ENCODE assay signal across 8 cellular contexts in the genomic region with DNA sequence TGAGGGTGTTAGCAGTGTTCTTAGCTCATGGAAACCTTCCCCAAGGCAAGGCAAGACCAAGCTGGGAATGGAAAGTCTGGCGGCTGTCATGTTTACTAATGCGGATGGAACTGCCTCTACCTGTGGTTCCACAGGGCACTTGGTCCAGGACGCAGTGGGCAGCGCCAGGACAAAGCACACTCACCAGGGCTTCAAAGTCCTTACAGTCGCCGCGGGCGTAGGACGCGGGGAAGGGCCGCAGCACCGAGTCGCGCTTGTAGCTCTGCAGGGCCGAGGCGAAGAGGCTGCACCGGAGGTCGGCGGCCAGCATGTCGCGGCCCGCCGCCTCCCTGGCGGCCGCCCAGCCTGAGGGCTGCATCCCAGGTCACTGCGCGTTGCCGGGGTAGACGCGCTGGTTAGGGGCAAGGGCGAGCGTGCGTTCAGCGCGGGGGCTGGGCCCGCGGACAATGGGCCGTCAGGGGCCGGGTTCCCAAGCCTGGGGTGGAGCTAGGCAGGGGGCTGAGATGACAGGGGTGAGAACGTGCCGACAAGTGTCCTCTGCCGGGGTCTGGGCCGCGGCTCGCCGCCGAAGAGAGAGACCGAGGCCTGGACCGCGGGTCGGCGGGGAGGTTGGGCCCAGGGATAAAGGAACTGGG. TPM values are rescaled to one million over a fixed set of nuclear protein-coding genes. Genes with fewer than 3 reads are reported as not detected.
DNase-seq lines count a peak whose midpoint lies in the region; ATAC-seq and TF ChIP-seq lines count a peak whose summit lies in the region.

No MANE protein-coding gene starts in this region.

- no peaks in the 10 kb centered on the region for H3K36me3 ChIP-seq in esophagus muscularis mucosa

- TF ChIP-seq POLR2A in esophagus muscularis mucosa (IDR thresholded peaks at IDR 0.05; ENCODE audit: low read depth) = no peak

- H3K27me3 ChIP-seq in esophagus muscularis mucosa = no peaks in the 10 kb centered on the region

- no peak for TF ChIP-seq EP300 in esophagus muscularis mucosa (IDR thresholded peaks at IDR 0.05)

- H3K4me1 ChIP-seq in esophagus muscularis mucosa = peaks cover 16 to 39% (median 34%) of the 10 kb centered on the region in 4 donors

- TF ChIP-seq CTCF in esophagus muscularis mucosa (IDR thresholded peaks at IDR 0.05) = no peak
- TF ChIP-seq CTCF in GM20000 (IDR thresholded peaks at IDR 0.05; ENCODE audit: extremely low read depth, missing control alignments) = no peak

- H3K9me3 ChIP-seq in T-helper 17 cell (ENCODE audit: control insufficient read depth, low read length, poor library complexity, severe bottlenecking) (no peaks in the 10 kb centered on the region), esophagus muscularis mucosa (no peaks in the 10 kb centered on the region)

- H3K4me3 Mint-ChIP-seq in T-helper 17 cell = peak overlapping the region; percentile 87
- H3K4me3 Mint-ChIP-seq in naive B cell = peak overlapping the region; percentile 82 to 95 (median 91)

- ATAC-seq in GM19351 (IDR thresholded peaks at IDR 0.05; ENCODE audit: unreplicated experiment) (peak; percentile 31), HG03354 (IDR thresholded peaks at IDR 0.05; ENCODE audit: poor library complexity, severe bottlenecking, unreplicated experiment) (peak; percentile 31), T-helper 17 cell (peak; percentile 19), naive B cell (ENCODE audit: low read depth in 2 of 2) (peak; percentile 17 to 20)

- H3K27ac Mint-ChIP-seq in T-helper 17 cell = peak overlapping the region; percentile 91
- H3K27ac Mint-ChIP-seq in naive B cell = peak overlapping the region; percentile 83 to 95 (median 88)

- intact Hi-C loops in esophagus muscularis mucosa (cut with DNase I) = no loop called here

- 0% methylated on average over 20 of the region's 52 CpGs for WGBS in esophagus muscularis mucosa

- H3K4me1 Mint-ChIP-seq in T-helper 17 cell = peaks cover 28% of the 10 kb centered on the region
- peaks cover 17 to 45% (median 28%) of the 10 kb centered on the region in 3 donors for H3K4me1 Mint-ChIP-seq in naive B cell

- no peaks in the 10 kb centered on the region for H3K9me3 Mint-ChIP-seq in naive B cell

- peak overlapping the region; percentile 82 to 92 (median 88) for H3K27ac ChIP-seq in esophagus muscularis mucosa (replicated peaks in 1 of 4)

- H3K36me3 Mint-ChIP-seq in T-helper 17 cell (ENCODE audit: low read depth) = peaks cover 4% of the 10 kb centered on the region
- no peaks in the 10 kb centered on the region for H3K36me3 Mint-ChIP-seq in naive B cell

- H3K4me3 ChIP-seq in esophagus muscularis mucosa = peak overlapping the region; percentile 64 to 90 (median 66)

- no peaks in the 10 kb centered on the region for H3K27me3 Mint-ChIP-seq in T-helper 17 cell
- H3K27me3 Mint-ChIP-seq in naive B cell = no peaks in the 10 kb centered on the region

- DNase-seq in DMS53 treated with DMSO at 0.1 percent for 48 hours (lab: John Stamatoyannopoulos, UW; ENCODE audit: unreplicated experiment) = peak; percentile 38
- peak in 2 of 3 donors; percentile 16 for DNase-seq in T-helper 17 cell
- DNase-seq in esophagus muscularis mucosa (ENCODE audit: extremely low spot score) = no peak
- no peak for DNase-seq in naive B cell
- no peak for DNase-seq in GM20000 (ENCODE audit: low spot score)
- DNase-seq in ureter (ENCODE audit: low spot score) = no peak

RNA-seq across cellular contexts. Expression of gene PARP16, which starts 0.5 kb away (rescaled TPM):
- total RNA-seq in T-helper 17 cell (10 to 100 TPM; 11.5 to 13.8 TPM), esophagus muscularis mucosa (10 to 100 TPM; 11.2 to 19.0 (median 14.6) TPM), ureter (14.8 TPM)
- polyA plus RNA-seq in naive B cell (ENCODE audit: low read depth in 6 of 6) = 10 to 100 TPM; 18.6 to 32.9 (median 27.6) TPM

RNA-seq across cellular contexts. Expression of gene RNU5A-1, which starts 9.7 kb away (rescaled TPM):
- not detected for total RNA-seq in T-helper 17 cell
- not detected for total RNA-seq in esophagus muscularis mucosa
- polyA plus RNA-seq in naive B cell (ENCODE audit: low read depth in 6 of 6) = not detected
- total RNA-seq in ureter = not detected

RNA-seq across cellular contexts. Expression of gene RNU5B-1, which starts 18.3 kb away (rescaled TPM):
- not detected for total RNA-seq in T-helper 17 cell
- total RNA-seq in esophagus muscularis mucosa = not detected
- polyA plus RNA-seq in naive B cell (ENCODE audit: low read depth in 6 of 6) = not detected
- total RNA-seq in ureter = not detected

Comparison
In these comparisons a context has a peak if more than half of its experiments do, and no peak if none do; other contexts are left out.
1. DNase-seq: peak in DMS53 treated with DMSO at 0.1 percent for 48 hours (single experiment) and T-helper 17 cell (2 of 3); none in esophagus muscularis mucosa (single experiment), naive B cell (single experiment), GM20000 (single experiment) and ureter (single experiment).
2. Peak in every context shown above with its lines, with median percentiles within 50 percentile points of each other: ATAC-seq.